ENCODE assay signal across 1 cellular context in genomic region chr6:142944126-142945066, GRCh38.
TF ChIP-seq lines count a peak whose summit lies in the region.

No MANE protein-coding gene starts in this region.

TF ChIP-seq in HepG2, 621 proteins besides CTCF, POLR2A, EP300 and RAD21 (continued from another document and continues in another):
- TF ChIP-seq PCBP2 (optimal IDR thresholded peaks at IDR 0.05; ENCODE audit: low read depth, low read length, poor library complexity, severe bottlenecking) (peak; percentile 51), ZSCAN25 (CRISPR knock-in tag; IDR thresholded peaks at IDR 0.05) (peak; percentile 85), TCF7 (IDR thresholded peaks at IDR 0.05; ENCODE audit: low read depth) (peak; percentile 72), PHB2 (IDR thresholded peaks at IDR 0.05; ENCODE audit: partially characterized antibody) (no peak), SALL2 (CRISPR knock-in tag; IDR thresholded peaks at IDR 0.05) (no peak; the same call in 1 of the 2 replicates), ZFP90 (CRISPR knock-in tag; IDR thresholded peaks at IDR 0.05; ENCODE audit: borderline replicate concordance) (no peak), ZNF660 (CRISPR knock-in tag; IDR thresholded peaks at IDR 0.05; ENCODE audit: borderline replicate concordance, low read depth) (no peak), KDM4B (CRISPR knock-in tag; IDR thresholded peaks at IDR 0.05) (0 out of 2 replicates have a peak, but pooled peaks have one; percentile 14), ZNF768 (CRISPR knock-in tag; IDR thresholded peaks at IDR 0.05) (peak; percentile 79; the same call in 1 of the 2 replicates), RFXANK (CRISPR knock-in tag; IDR thresholded peaks at IDR 0.05) (no peak), HMG20A (CRISPR knock-in tag; IDR thresholded peaks at IDR 0.05; ENCODE audit: borderline replicate concordance) (peak; percentile 27; the same call in 1 of the 2 replicates), KLF15 (CRISPR knock-in tag; IDR thresholded peaks at IDR 0.05; ENCODE audit: borderline replicate concordance) (peak; percentile 24; the same call in 1 of the 2 replicates), NFAT5 (CRISPR knock-in tag; IDR thresholded peaks at IDR 0.05) (no peak), ZNF576 (CRISPR knock-in tag; IDR thresholded peaks at IDR 0.05) (no peak), ZFP1 (CRISPR knock-in tag; IDR thresholded peaks at IDR 0.05) (0 out of 2 replicates have a peak, but pooled peaks have one; percentile 40), ZNF274 (CRISPR knock-in tag; IDR thresholded peaks at IDR 0.05) (0 out of 2 replicates have a peak, but pooled peaks have one; percentile 20), THAP7 (CRISPR knock-in tag; IDR thresholded peaks at IDR 0.05) (no peak), ZNF329 (CRISPR knock-in tag; IDR thresholded peaks at IDR 0.05; ENCODE audit: low read depth) (peak; percentile 80; the same call in 1 of the 2 replicates), AKAP8 (CRISPR knock-in tag; IDR thresholded peaks at IDR 0.05) (peak; percentile 28; the same call in 1 of the 2 replicates), ZNF451 (CRISPR knock-in tag; IDR thresholded peaks at IDR 0.05) (0 out of 2 replicates have a peak, but pooled peaks have one; percentile 13), XRCC5 (optimal IDR thresholded peaks at IDR 0.05; ENCODE audit: low read length) (peak; percentile 33), NR0B2 (CRISPR knock-in tag; IDR thresholded peaks at IDR 0.05) (peak; percentile 56; the same call in 1 of the 2 replicates), MED13 (CRISPR knock-in tag; IDR thresholded peaks at IDR 0.05) (peak; percentile 18; the same call in 1 of the 2 replicates), KLF6 (CRISPR knock-in tag; IDR thresholded peaks at IDR 0.05) (no peak), RBFOX2 (IDR thresholded peaks at IDR 0.05; ENCODE audit: low read depth, low read length) (peak; percentile 92), ZFP36L2 (CRISPR knock-in tag; IDR thresholded peaks at IDR 0.05) (no peak), HCFC1 (IDR thresholded peaks at IDR 0.05; ENCODE audit: low read depth, low read length) (no peak; the same call in 1 of the 2 replicates), MED1 (CRISPR knock-in tag; IDR thresholded peaks at IDR 0.05) (peak; percentile 62), HNRNPL (IDR thresholded peaks at IDR 0.05; ENCODE audit: low read depth, low read length) (peak; percentile 64; the same call in 1 of the 2 replicates), ZNF841 (CRISPR knock-in tag; IDR thresholded peaks at IDR 0.05; ENCODE audit: borderline replicate concordance) (peak; percentile 28; the same call in 1 of the 2 replicates), NR2F2 (IDR thresholded peaks at IDR 0.05; ENCODE audit: borderline replicate concordance, low read depth) (0 out of 2 replicates have a peak, but pooled peaks have one; percentile 37), SAFB2 (CRISPR knock-in tag; IDR thresholded peaks at IDR 0.05; ENCODE audit: borderline replicate concordance, low read depth) (peak; percentile 31; the same call in 1 of the 2 replicates), NKX3-1 (CRISPR knock-in tag; IDR thresholded peaks at IDR 0.05) (0 out of 2 replicates have a peak, but pooled peaks have one; percentile 14), HES4 (CRISPR knock-in tag; IDR thresholded peaks at IDR 0.05; ENCODE audit: borderline replicate concordance) (no peak; the same call in 1 of the 2 replicates), ZNF225 (CRISPR knock-in tag; IDR thresholded peaks at IDR 0.05) (peak; percentile 19; the same call in 1 of the 2 replicates), ZNF281 (CRISPR knock-in tag; IDR thresholded peaks at IDR 0.05; ENCODE audit: borderline replicate concordance) (peak; percentile 54), NR2C2 (CRISPR knock-in tag; IDR thresholded peaks at IDR 0.05; ENCODE audit: borderline replicate concordance) (no peak; the same call in 1 of the 2 replicates)
- TF ChIP-seq, protein P1, sequence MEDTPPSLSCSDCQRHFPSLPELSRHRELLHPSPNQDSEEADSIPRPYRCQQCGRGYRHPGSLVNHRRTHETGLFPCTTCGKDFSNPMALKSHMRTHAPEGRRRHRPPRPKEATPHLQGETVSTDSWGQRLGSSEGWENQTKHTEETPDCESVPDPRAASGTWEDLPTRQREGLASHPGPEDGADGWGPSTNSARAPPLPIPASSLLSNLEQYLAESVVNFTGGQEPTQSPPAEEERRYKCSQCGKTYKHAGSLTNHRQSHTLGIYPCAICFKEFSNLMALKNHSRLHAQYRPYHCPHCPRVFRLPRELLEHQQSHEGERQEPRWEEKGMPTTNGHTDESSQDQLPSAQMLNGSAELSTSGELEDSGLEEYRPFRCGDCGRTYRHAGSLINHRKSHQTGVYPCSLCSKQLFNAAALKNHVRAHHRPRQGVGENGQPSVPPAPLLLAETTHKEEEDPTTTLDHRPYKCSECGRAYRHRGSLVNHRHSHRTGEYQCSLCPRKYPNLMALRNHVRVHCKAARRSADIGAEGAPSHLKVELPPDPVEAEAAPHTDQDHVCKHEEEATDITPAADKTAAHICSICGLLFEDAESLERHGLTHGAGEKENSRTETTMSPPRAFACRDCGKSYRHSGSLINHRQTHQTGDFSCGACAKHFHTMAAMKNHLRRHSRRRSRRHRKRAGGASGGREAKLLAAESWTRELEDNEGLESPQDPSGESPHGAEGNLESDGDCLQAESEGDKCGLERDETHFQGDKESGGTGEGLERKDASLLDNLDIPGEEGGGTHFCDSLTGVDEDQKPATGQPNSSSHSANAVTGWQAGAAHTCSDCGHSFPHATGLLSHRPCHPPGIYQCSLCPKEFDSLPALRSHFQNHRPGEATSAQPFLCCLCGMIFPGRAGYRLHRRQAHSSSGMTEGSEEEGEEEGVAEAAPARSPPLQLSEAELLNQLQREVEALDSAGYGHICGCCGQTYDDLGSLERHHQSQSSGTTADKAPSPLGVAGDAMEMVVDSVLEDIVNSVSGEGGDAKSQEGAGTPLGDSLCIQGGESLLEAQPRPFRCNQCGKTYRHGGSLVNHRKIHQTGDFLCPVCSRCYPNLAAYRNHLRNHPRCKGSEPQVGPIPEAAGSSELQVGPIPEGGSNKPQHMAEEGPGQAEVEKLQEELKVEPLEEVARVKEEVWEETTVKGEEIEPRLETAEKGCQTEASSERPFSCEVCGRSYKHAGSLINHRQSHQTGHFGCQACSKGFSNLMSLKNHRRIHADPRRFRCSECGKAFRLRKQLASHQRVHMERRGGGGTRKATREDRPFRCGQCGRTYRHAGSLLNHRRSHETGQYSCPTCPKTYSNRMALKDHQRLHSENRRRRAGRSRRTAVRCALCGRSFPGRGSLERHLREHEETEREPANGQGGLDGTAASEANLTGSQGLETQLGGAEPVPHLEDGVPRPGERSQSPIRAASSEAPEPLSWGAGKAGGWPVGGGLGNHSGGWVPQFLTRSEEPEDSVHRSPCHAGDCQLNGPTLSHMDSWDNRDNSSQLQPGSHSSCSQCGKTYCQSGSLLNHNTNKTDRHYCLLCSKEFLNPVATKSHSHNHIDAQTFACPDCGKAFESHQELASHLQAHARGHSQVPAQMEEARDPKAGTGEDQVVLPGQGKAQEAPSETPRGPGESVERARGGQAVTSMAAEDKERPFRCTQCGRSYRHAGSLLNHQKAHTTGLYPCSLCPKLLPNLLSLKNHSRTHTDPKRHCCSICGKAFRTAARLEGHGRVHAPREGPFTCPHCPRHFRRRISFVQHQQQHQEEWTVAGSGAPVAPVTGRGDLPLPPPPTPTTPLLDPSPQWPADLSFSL (CRISPR knock-in tag; IDR thresholded peaks at IDR 0.05): no peak; the same call in 1 of the 2 replicates
- TF ChIP-seq, protein P2, sequence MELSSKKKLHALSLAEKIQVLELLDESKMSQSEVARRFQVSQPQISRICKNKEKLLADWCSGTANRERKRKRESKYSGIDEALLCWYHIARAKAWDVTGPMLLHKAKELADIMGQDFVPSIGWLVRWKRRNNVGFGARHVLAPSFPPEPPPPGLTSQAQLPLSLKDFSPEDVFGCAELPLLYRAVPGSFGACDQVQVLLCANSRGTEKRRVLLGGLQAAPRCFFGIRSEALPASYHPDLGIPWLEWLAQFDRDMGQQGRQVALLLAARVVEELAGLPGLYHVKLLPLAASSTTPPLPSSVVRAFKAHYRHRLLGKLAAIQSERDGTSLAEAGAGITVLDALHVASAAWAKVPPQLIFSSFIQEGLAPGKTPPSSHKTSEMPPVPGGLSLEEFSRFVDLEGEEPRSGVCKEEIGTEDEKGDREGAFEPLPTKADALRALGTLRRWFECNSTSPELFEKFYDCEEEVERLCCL (CRISPR knock-in tag; IDR thresholded peaks at IDR 0.05; ENCODE audit: borderline replicate concordance): no peak
- TF ChIP-seq, protein P3, sequence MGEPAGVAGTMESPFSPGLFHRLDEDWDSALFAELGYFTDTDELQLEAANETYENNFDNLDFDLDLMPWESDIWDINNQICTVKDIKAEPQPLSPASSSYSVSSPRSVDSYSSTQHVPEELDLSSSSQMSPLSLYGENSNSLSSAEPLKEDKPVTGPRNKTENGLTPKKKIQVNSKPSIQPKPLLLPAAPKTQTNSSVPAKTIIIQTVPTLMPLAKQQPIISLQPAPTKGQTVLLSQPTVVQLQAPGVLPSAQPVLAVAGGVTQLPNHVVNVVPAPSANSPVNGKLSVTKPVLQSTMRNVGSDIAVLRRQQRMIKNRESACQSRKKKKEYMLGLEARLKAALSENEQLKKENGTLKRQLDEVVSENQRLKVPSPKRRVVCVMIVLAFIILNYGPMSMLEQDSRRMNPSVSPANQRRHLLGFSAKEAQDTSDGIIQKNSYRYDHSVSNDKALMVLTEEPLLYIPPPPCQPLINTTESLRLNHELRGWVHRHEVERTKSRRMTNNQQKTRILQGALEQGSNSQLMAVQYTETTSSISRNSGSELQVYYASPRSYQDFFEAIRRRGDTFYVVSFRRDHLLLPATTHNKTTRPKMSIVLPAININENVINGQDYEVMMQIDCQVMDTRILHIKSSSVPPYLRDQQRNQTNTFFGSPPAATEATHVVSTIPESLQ (CRISPR knock-in tag; conservative IDR thresholded peaks at IDR 0.05): no peak
- TF ChIP-seq, protein P4, sequence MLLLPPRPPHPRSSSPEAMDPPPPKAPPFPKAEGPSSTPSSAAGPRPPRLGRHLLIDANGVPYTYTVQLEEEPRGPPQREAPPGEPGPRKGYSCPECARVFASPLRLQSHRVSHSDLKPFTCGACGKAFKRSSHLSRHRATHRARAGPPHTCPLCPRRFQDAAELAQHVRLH (CRISPR knock-in tag; IDR thresholded peaks at IDR 0.05; ENCODE audit: borderline replicate concordance, low read depth): peak; percentile 36; the same call in 1 of the 2 replicates
